In genomic region chr4:169795585-169795984, GRCh38 we compare ENCODE assay signal across 15 cellular contexts. TPM values are rescaled to one million over a fixed set of nuclear protein-coding genes. Genes with fewer than 3 reads are reported as not detected.
DNase-seq lines count a peak whose midpoint lies in the region; TF ChIP-seq lines count a peak whose summit lies in the region.
"Had no signal": no experiment of that assay in that cellular context is flagged by ENCODE, and none has a peak within 500 bp of the region (broad histone marks: within the 10 kb centered on the region; RNA-seq: fewer than 3 reads in every experiment).

No MANE protein-coding gene starts in this region.

- H3K4me3 ChIP-seq in A673 (ENCODE audit: low read depth, low read length, poor library complexity, severe bottlenecking) (no peak overlapping the region), transverse colon (no peak overlapping the region), hepatocyte (no peak overlapping the region)
- H3K4me3 ChIP-seq: esophagus muscularis mucosa had no signal

- no peaks in the 10 kb centered on the region for H4K20me1 ChIP-seq in hepatocyte (ENCODE audit: insufficient read depth, poor library complexity, severe bottlenecking)

- BruUV-seq in A673 (replicated peaks; lab: Mats Ljungman, UMichigan) = no TSS peak

- WGBS in transverse colon (ENCODE audit: low coverage in 1 of 2), 2 donors = 47 to 56% methylated on average over 3 to 4 of the region's 4 CpGs
- 54% methylated on average over 4 of the region's 4 CpGs for WGBS in hepatocyte (ENCODE audit: low lambda C conversion rate, missing lambda C conversion rate)

- no peak for TF ChIP-seq CTCF in A673 (conservative IDR thresholded peaks at IDR 0.05; ENCODE audit: low read depth, low read length)
- no peak for TF ChIP-seq CTCF in HFFc6 (IDR thresholded peaks at IDR 0.05)
- TF ChIP-seq CTCF in transverse colon (IDR thresholded peaks at IDR 0.05) = no peak
- no peak for TF ChIP-seq CTCF in hepatocyte (IDR thresholded peaks at IDR 0.05; ENCODE audit: poor library complexity)
- TF ChIP-seq CTCF in endothelial cell (IDR thresholded peaks at IDR 0.05; ENCODE audit: unreplicated experiment) = no peak

- no peaks in the 10 kb centered on the region for H3K79me2 ChIP-seq in hepatocyte
- H3K79me2 ChIP-seq: parathyroid adenoma had no signal

- H3K4me1 ChIP-seq in A673 (ENCODE audit: insufficient read depth, low read length, poor library complexity, severe bottlenecking) = no peaks in the 10 kb centered on the region
- H3K4me1 ChIP-seq in transverse colon = peaks cover 0 to 7% (median 1%) of the 10 kb centered on the region in 4 donors
- no peaks in the 10 kb centered on the region for H3K4me1 ChIP-seq in hepatocyte (ENCODE audit: insufficient read depth)
- H3K4me1 ChIP-seq: parathyroid adenoma had no signal

- no peak overlapping the region for H3K27ac Mint-ChIP-seq in HFFc6
- H3K27ac Mint-ChIP-seq in endothelial cell (ENCODE audit: unreplicated experiment) = no peak overlapping the region
- H3K27ac Mint-ChIP-seq: activated naive CD8-positive, alpha-beta T cell had no signal

- in situ Hi-C loops in transverse colon (cut with MboI; ENCODE audit: low pct_ligation_motif_present in 1 of 4, low pct_unique_long_range_greater_than_20kb in 1 of 4, low sequenced_read_pairs in 3 of 4) = no loop called here

- no peak for TF ChIP-seq EP300 in transverse colon (IDR thresholded peaks at IDR 0.05; ENCODE audit: low read depth)

- DNase-seq in A673 (ENCODE audit: low spot score) (peak; percentile 32), HFFc6 (peak; percentile 31), astrocyte of the hippocampus (ENCODE audit: low read depth, low spot score) (peak; percentile 41), islet precursor cell (peak; percentile 79), transverse colon (no peak), hepatocyte (ENCODE audit: low spot score) (no peak), endothelial cell (ENCODE audit: low spot score) (no peak), DMS153 (lab: John Stamatoyannopoulos, UW) (no peak)
- DNase-seq: MV-4-11; stimulated activated CD4-positive, alpha-beta T cell treated with anti-CD3 and anti-CD28 coated beads, Interleukin-12 subunit alpha, Interleukin-12 subunit beta, amount 100 ng/mL, for 4 hours; substantia nigra had no signal

- no peak overlapping the region for H2AFZ ChIP-seq in hepatocyte
- H2AFZ ChIP-seq: parathyroid adenoma had no signal

- no peaks in the 10 kb centered on the region for H3K9me3 ChIP-seq in A673 (ENCODE audit: low read depth, low read length, poor library complexity, severe bottlenecking)
- H3K9me3 ChIP-seq in transverse colon = no peaks in the 10 kb centered on the region
- no peaks in the 10 kb centered on the region for H3K9me3 ChIP-seq in hepatocyte (ENCODE audit: low read depth)
- H3K9me3 ChIP-seq: esophagus muscularis mucosa had no signal

- H3K9me2 ChIP-seq in hepatocyte (replicated peaks; ENCODE audit: insufficient read depth) = no peaks in the 10 kb centered on the region

- H3K4me1 Mint-ChIP-seq in HFFc6 (ENCODE audit: low read depth) (peaks cover 22% of the 10 kb centered on the region), endothelial cell (ENCODE audit: unreplicated experiment) (peaks cover 6% of the 10 kb centered on the region)

- no peak for TF ChIP-seq POLR2A in transverse colon (IDR thresholded peaks at IDR 0.05)

- H3K9me3 Mint-ChIP-seq in HFFc6 (no peaks in the 10 kb centered on the region), endothelial cell (ENCODE audit: unreplicated experiment) (no peaks in the 10 kb centered on the region)

- POLR2A ChIA-PET in A673 (lab: Charles Lee; ENCODE audit: low non-redundant PET) = no interaction called here

- intact Hi-C loops in A673 (cut with micrococcal nuclease; ENCODE audit: unreplicated experiment) = no loop called here
- intact Hi-C loops in transverse colon (cut with DNase I; ENCODE audit: low total_unique reads) = no loop called here

- H3K4me3 Mint-ChIP-seq in HFFc6 = no peak overlapping the region
- H3K4me3 Mint-ChIP-seq in endothelial cell (ENCODE audit: unreplicated experiment) = no peak overlapping the region
- H3K4me3 Mint-ChIP-seq: activated naive CD8-positive, alpha-beta T cell had no signal

- H3K36me3 ChIP-seq in A673 (ENCODE audit: insufficient read depth, low read length, poor library complexity, severe bottlenecking) (no peaks in the 10 kb centered on the region), transverse colon (no peaks in the 10 kb centered on the region), hepatocyte (replicated peaks; ENCODE audit: insufficient read depth, low read depth) (no peaks in the 10 kb centered on the region)
- H3K36me3 ChIP-seq: esophagus muscularis mucosa had no signal

- H3K27ac ChIP-seq in A673 (ENCODE audit: low read depth, low read length, poor library complexity, severe bottlenecking) (no peak overlapping the region), transverse colon (no peak overlapping the region), hepatocyte (no peak overlapping the region)
- H3K27ac ChIP-seq: esophagus muscularis mucosa, parathyroid adenoma, VCaP had no signal

- H3K27me3 ChIP-seq in A673 (replicated peaks; ENCODE audit: insufficient read depth, low read depth, low read length, poor library complexity) = peaks cover 4% of the 10 kb centered on the region
- peaks cover 12% of the 10 kb centered on the region for H3K27me3 ChIP-seq in transverse colon
- H3K27me3 ChIP-seq in hepatocyte = peaks cover 3% of the 10 kb centered on the region

- H3K4me2 ChIP-seq in hepatocyte = no peak overlapping the region

- H3K36me3 Mint-ChIP-seq in HFFc6 (ENCODE audit: low read depth) (no peaks in the 10 kb centered on the region), endothelial cell (ENCODE audit: low read depth, unreplicated experiment) (no peaks in the 10 kb centered on the region)
- H3K36me3 Mint-ChIP-seq: activated naive CD8-positive, alpha-beta T cell had no signal

- CTCF ChIA-PET in A673 (lab: Charles Lee) = no interaction called here

- H3K27me3 Mint-ChIP-seq in HFFc6 (ENCODE audit: insufficient read depth) (peaks cover 10% of the 10 kb centered on the region), endothelial cell (ENCODE audit: unreplicated experiment) (peaks cover 6% of the 10 kb centered on the region)

RNA-seq across cellular contexts. Expression of gene HPF1, which starts 37.8 kb away (rescaled TPM):
- total RNA-seq in A673 (2021) (54.4 and 57.0 TPM in 2 replicates), transverse colon (100 to 1,000 TPM in 1 of 4 donors, 10 to 100 TPM in 3; 14.1 to 139 (median 35.1) TPM), hepatocyte (19.7 and 29.0 TPM in 2 replicates), endothelial cell (ENCODE audit: unreplicated experiment) (30.2 TPM)
- total RNA-seq in HFFc6 (2021; fragmentation: NEBNext Ultra II Directional; extraction: Animal tissue kit (Norgen Biotek cat#: 25700)) = 10 to 100 TPM; 25.5 to 33.9 (median 31.0) TPM
- polyA plus RNA-seq in hepatocyte = 21.8 and 25.7 TPM in 2 replicates

Comparison
In these comparisons a context has a peak if more than half of its experiments do, and no peak if none do; other contexts are left out.
1. DNase-seq: peak in A673 (single experiment), HFFc6 (single experiment), astrocyte of the hippocampus (single experiment) and islet precursor cell (single experiment); none in transverse colon (single experiment), hepatocyte (single experiment), endothelial cell (single experiment) and DMS153 (single experiment).